In genomic region chr5:178422400-178422775, GRCh38 we compare ENCODE assay signal across 22 cellular contexts.
DNase-seq lines count a peak whose midpoint lies in the region; ATAC-seq and TF ChIP-seq lines count a peak whose summit lies in the region.
"Had no signal": no experiment of that assay in that cellular context is flagged by ENCODE, and none has a peak within 500 bp of the region (broad histone marks: within the 10 kb centered on the region; RNA-seq: fewer than 3 reads in every experiment).

No MANE protein-coding gene starts in this region.

- H3K4me3 ChIP-seq in left ventricle myocardium inferior (no peak overlapping the region), cardiac muscle cell (no peak overlapping the region)
- H3K4me3 ChIP-seq: BLaER1 treated with 17β-estradiol and CSF1 and Interleukin-3, amounts not matched to agents 10 nM and 100 nM; GM12878; GM23338; Peyer's patch had no signal

- TF ChIP-seq CTCF in left ventricle myocardium inferior (IDR thresholded peaks at IDR 0.05; ENCODE audit: borderline replicate concordance) (no peak), cardiac muscle cell (IDR thresholded peaks at IDR 0.05; ENCODE audit: low read depth, low read length) (no peak), type B pancreatic cell (conservative IDR thresholded peaks at IDR 0.05) (no peak)

- H3K27me3 Mint-ChIP-seq in type B pancreatic cell = peaks cover 6% of the 10 kb centered on the region

- ATAC-seq in Right ventricle myocardium inferior = peak; percentile 53
- ATAC-seq in left lobe of liver = no peak
- ATAC-seq in HG03280 (IDR thresholded peaks at IDR 0.05; ENCODE audit: unreplicated experiment) = no peak
- ATAC-seq: GM12878, GM23338 had no signal

- H3K27ac ChIP-seq in left ventricle myocardium inferior (replicated peaks) = no peak overlapping the region
- H3K27ac ChIP-seq in cardiac muscle cell = peak overlapping the region; percentile 82
- H3K27ac ChIP-seq: BLaER1 treated with 17β-estradiol and CSF1 and Interleukin-3, amounts not matched to agents 10 nM and 100 nM; Peyer's patch had no signal

- intact Hi-C loops in Right ventricle myocardium inferior (cut with DNase I) = no loop called here
- intact Hi-C loops in left ventricle myocardium inferior (cut with micrococcal nuclease) = no loop called here

- H3K36me3 Mint-ChIP-seq in type B pancreatic cell = no peaks in the 10 kb centered on the region
- H3K36me3 Mint-ChIP-seq: CD8-positive, alpha-beta memory T cell had no signal

- peaks cover 41% of the 10 kb centered on the region for H3K4me1 Mint-ChIP-seq in type B pancreatic cell (ENCODE audit: unreplicated experiment)
- H3K4me1 Mint-ChIP-seq: CD8-positive, alpha-beta memory T cell had no signal

- peak overlapping the region; percentile 59 for H3K27ac Mint-ChIP-seq in type B pancreatic cell
- H3K27ac Mint-ChIP-seq: CD8-positive, alpha-beta memory T cell; GM23338; HFFc6 had no signal

- H3K9me3 ChIP-seq in left ventricle myocardium inferior (replicated peaks) (no peaks in the 10 kb centered on the region), cardiac muscle cell (ENCODE audit: low read depth) (no peaks in the 10 kb centered on the region)
- H3K9me3 ChIP-seq: BLaER1 treated with 17β-estradiol and CSF1 and Interleukin-3, amounts not matched to agents 10 nM and 100 nM; Peyer's patch had no signal

- no peaks in the 10 kb centered on the region for H3K9me3 Mint-ChIP-seq in type B pancreatic cell
- H3K9me3 Mint-ChIP-seq: CD8-positive, alpha-beta memory T cell; GM23338 had no signal

- no peak overlapping the region for H3K4me3 Mint-ChIP-seq in type B pancreatic cell
- H3K4me3 Mint-ChIP-seq: CD8-positive, alpha-beta memory T cell; GM23338; HFFc6 had no signal

- DNase-seq in Right ventricle myocardium inferior (ENCODE audit: missing footprints) (no peak), left ventricle myocardium inferior (no peak), cardiac muscle cell (ENCODE audit: low read depth in 1 of 2, low spot score in 1 of 2) (peak in 1 of 2 donors; percentile 59), mesenteric fat pad (ENCODE audit: low spot score) (peak; percentile 20), type B pancreatic cell (ENCODE audit: extremely low spot score, unreplicated experiment) (peak; percentile 65), left lobe of liver (ENCODE audit: low spot score) (no peak), amniotic stem cell (lab: John Stamatoyannopoulos, UW) (no peak)
- DNase-seq: CD8-positive, alpha-beta memory T cell; DMS 273 treated with DMSO at 0.1 percent for 48 hours; GDM1; HFFc6; NCI-H1105; NCI-H1694; NCI-H2107; NCI-H2227 treated with DMSO at 0.1 percent for 48 hours; NCI-H524 treated with DMSO at 0.1 percent for 48 hours; SHP77 had no signal

- H3K36me3 ChIP-seq in left ventricle myocardium inferior (no peaks in the 10 kb centered on the region), cardiac muscle cell (no peaks in the 10 kb centered on the region)
- H3K36me3 ChIP-seq: BLaER1 treated with 17β-estradiol and CSF1 and Interleukin-3, amounts not matched to agents 10 nM and 100 nM; Peyer's patch had no signal

- H3K4me1 ChIP-seq in left ventricle myocardium inferior = peaks cover 16% of the 10 kb centered on the region
- peaks cover 38% of the 10 kb centered on the region for H3K4me1 ChIP-seq in cardiac muscle cell (ENCODE audit: low read depth)
- H3K4me1 ChIP-seq: Peyer's patch had no signal

- peaks cover 22% of the 10 kb centered on the region for H3K27me3 ChIP-seq in left ventricle myocardium inferior (ENCODE audit: low read depth)
- no peaks in the 10 kb centered on the region for H3K27me3 ChIP-seq in cardiac muscle cell
- H3K27me3 ChIP-seq: Peyer's patch had no signal

Comparison
In these comparisons a context has a peak if more than half of its experiments do, and no peak if none do; other contexts are left out.
1. DNase-seq: peak in mesenteric fat pad (single experiment) and type B pancreatic cell (single experiment); none in Right ventricle myocardium inferior (single experiment), left ventricle myocardium inferior (single experiment), left lobe of liver (single experiment) and amniotic stem cell (single experiment).